24 cellular contexts compared by ENCODE assay signal in genomic region chr13:92255533-92255932, GRCh38.
"Had no signal": no experiment of that assay in that cellular context is flagged by ENCODE, and none has a peak within 500 bp of the region (broad histone marks: within the 10 kb centered on the region; RNA-seq: fewer than 3 reads in every experiment).

No MANE protein-coding gene starts in this region.

- ATAC-seq: lower lobe of right lung; natural killer cell; stimulated activated memory B cell treated with anti-CD40 and anti-IgM and Interleukin-4, amounts not matched to agents 10 μg/mL and 1 μg/mL and 100 μg/mL, for 72 hours; stimulated activated naive CD8-positive, alpha-beta T cell treated with anti-CD3 and anti-CD28 coated beads, Interleukin-15, amount 100 ng/mL, for 72 hours had no signal

- H3K27me3 ChIP-seq: hepatocyte, ovary, right atrium auricular region, sigmoid colon, tibial nerve, uterus had no signal

- H3K4me3 Mint-ChIP-seq: mesothelial cell of epicardium; naive B cell; natural killer cell; stimulated activated memory B cell treated with anti-CD40 and anti-IgM and Interleukin-4, amounts not matched to agents 10 μg/mL and 1 μg/mL and 100 μg/mL, for 72 hours; stimulated activated naive CD8-positive, alpha-beta T cell treated with anti-CD3 and anti-CD28 coated beads, Interleukin-15, amount 100 ng/mL, for 72 hours; type B pancreatic cell had no signal

- H3K27me3 Mint-ChIP-seq: naive B cell; progenitor cell of endocrine pancreas; stimulated activated memory B cell treated with anti-CD40 and anti-IgM and Interleukin-4, amounts not matched to agents 10 μg/mL and 1 μg/mL and 100 μg/mL, for 72 hours; stimulated activated naive CD8-positive, alpha-beta T cell treated with anti-CD3 and anti-CD28 coated beads, Interleukin-15, amount 100 ng/mL, for 72 hours; type B pancreatic cell had no signal

- H3K4me2 ChIP-seq: hepatocyte had no signal

- H3K9me3 Mint-ChIP-seq: mesothelial cell of epicardium, type B pancreatic cell had no signal

- H3K27ac Mint-ChIP-seq: mesothelial cell of epicardium; naive B cell; natural killer cell; progenitor cell of endocrine pancreas; stimulated activated memory B cell treated with anti-CD40 and anti-IgM and Interleukin-4, amounts not matched to agents 10 μg/mL and 1 μg/mL and 100 μg/mL, for 72 hours; stimulated activated naive CD8-positive, alpha-beta T cell treated with anti-CD3 and anti-CD28 coated beads, Interleukin-15, amount 100 ng/mL, for 72 hours; type B pancreatic cell had no signal

- H3K9me3 ChIP-seq: lower lobe of right lung, ovary, right atrium auricular region, sigmoid colon, tibial nerve, uterus had no signal

- H3K4me1 ChIP-seq: lower lobe of right lung, right atrium auricular region, uterus had no signal

- H3K36me3 Mint-ChIP-seq: mesothelial cell of epicardium; naive B cell; natural killer cell; stimulated activated memory B cell treated with anti-CD40 and anti-IgM and Interleukin-4, amounts not matched to agents 10 μg/mL and 1 μg/mL and 100 μg/mL, for 72 hours; type B pancreatic cell had no signal

- H3K4me3 ChIP-seq: hepatocyte, lower lobe of right lung, ovary, right atrium auricular region, sigmoid colon, tibial nerve, uterus had no signal

- H3K27ac ChIP-seq: hepatocyte, lower lobe of right lung, ovary, right atrium auricular region, tibial nerve, uterus had no signal

- H3K4me1 Mint-ChIP-seq: naive B cell; natural killer cell; stimulated activated memory B cell treated with anti-CD40 and anti-IgM and Interleukin-4, amounts not matched to agents 10 μg/mL and 1 μg/mL and 100 μg/mL, for 72 hours; stimulated activated naive CD8-positive, alpha-beta T cell treated with anti-CD3 and anti-CD28 coated beads, Interleukin-15, amount 100 ng/mL, for 72 hours had no signal

- H3K36me3 ChIP-seq: lower lobe of right lung, ovary, right atrium auricular region, sigmoid colon, tibial nerve, uterus had no signal

- H2AFZ ChIP-seq: hepatocyte had no signal

- DNase-seq: islet precursor cell; lower lobe of right lung; mammary epithelial cell; mesendoderm; naive B cell; natural killer cell; ovary; sigmoid colon; small intestine; stimulated activated CD4-positive, alpha-beta T cell treated with anti-CD3 and anti-CD28 coated beads, Interleukin-1b, Interleukin-23, amount 100 ng/mL, for 48 hours; stimulated activated CD4-positive, alpha-beta T cell treated with anti-CD3 and anti-CD28 coated beads, Interleukin-2, amount 100 ng/mL, for 48 hours; stimulated activated CD4-positive, alpha-beta T cell treated with anti-CD3 and anti-CD28 coated beads, Interleukin-4, amount 100 ng/mL, for 4 hours; stimulated activated CD8-positive, alpha-beta memory T cell treated with anti-CD3 and anti-CD28 coated beads, Interleukin-4, amount 100 ng/mL, for 48 hours; stimulated activated naive CD4-positive, alpha-beta T cell treated with Interleukin-2 at 50 U/mL for 16 hours; stimulated activated naive CD8-positive, alpha-beta T cell treated with anti-CD3 and anti-CD28 coated beads, Interleukin-15, amount 100 ng/mL, for 72 hours; substantia nigra; uterus had no signal
